Comparison of ENCODE assay signal across 11 cellular contexts in genomic region chr19:44752123-44752815, GRCh38. TPM values are rescaled to one million over a fixed set of nuclear protein-coding genes. Genes with fewer than 3 reads are reported as not detected.
A peak's percentile ranks its signal among the peaks of the same experiment; 100 is the strongest.
DNase-seq lines count a peak whose midpoint lies in the region; ATAC-seq, FAIRE-seq and TF ChIP-seq lines count a peak whose summit lies in the region.
"Had no signal": no experiment of that assay in that cellular context is flagged by ENCODE, and none has a peak within 500 bp of the region (broad histone marks: within the 10 kb centered on the region; RNA-seq: fewer than 3 reads in every experiment).

No MANE protein-coding gene starts in this region.

- H3K9me3 ChIP-seq in right cardiac atrium (ENCODE audit: control insufficient read depth, low read length) (no peaks in the 10 kb centered on the region), GM12878 (replicated peaks; ENCODE audit: control insufficient read depth, insufficient read depth, low read length) (no peaks in the 10 kb centered on the region), mucosa of stomach (ENCODE audit: control insufficient read depth, low read length) (no peaks in the 10 kb centered on the region)

- TF ChIP-seq RAD21 in GM12878 (IDR thresholded peaks at IDR 0.05; ENCODE audit: insufficient read depth, low read depth, low read length) = no peak

- TF ChIP-seq EP300 in GM12878 (IDR thresholded peaks at IDR 0.05; ENCODE audit: borderline replicate concordance in 1 of 2, control insufficient read depth in 1 of 2, low read depth in 2 of 2, low read length in 2 of 2) = no peak

- ATAC-seq in right cardiac atrium = no peak
- ATAC-seq in left cardiac atrium = no peak
- no peak for ATAC-seq in GM12878
- no peak for ATAC-seq in HG03039 (IDR thresholded peaks at IDR 0.05; ENCODE audit: unreplicated experiment)
- no peak for ATAC-seq in HG02885 (IDR thresholded peaks at IDR 0.05; ENCODE audit: poor library complexity, unreplicated experiment)

- POLR2A ChIA-PET in GM12878 (lab: Charles Lee) = interaction anchor here (0.6 to 3.8 kb wide), 10 partner anchors 9 to 30 kb away, joined by 3 to 32 read pairs (median 10); no protein-coding TSS in a partner anchor

- H3K27ac ChIP-seq in right cardiac atrium (ENCODE audit: low read length) (peak overlapping the region; percentile 34), GM12878 (ENCODE audit: control insufficient read depth, insufficient read depth) (peak overlapping the region; percentile 93)

- no peaks in the 10 kb centered on the region for H3K27me3 ChIP-seq in right cardiac atrium (ENCODE audit: control insufficient read depth, insufficient read depth)
- no peaks in the 10 kb centered on the region for H3K27me3 ChIP-seq in GM12878 (replicated peaks in 1 of 2; ENCODE audit: control insufficient read depth in 2 of 2, insufficient read depth in 2 of 2, low read length in 1 of 2)
- H3K27me3 ChIP-seq in mucosa of stomach (ENCODE audit: control insufficient read depth, insufficient read depth, low read length) = no peaks in the 10 kb centered on the region

- H4K20me1 ChIP-seq in GM12878 (ENCODE audit: control insufficient read depth, insufficient read depth) = no peaks in the 10 kb centered on the region

- H3K36me3 ChIP-seq in GM12878 (ENCODE audit: control insufficient read depth in 2 of 2, insufficient read depth in 2 of 2, low read length in 1 of 2) (peaks cover 0 to 4% of the 10 kb centered on the region in 2 experiments), mucosa of stomach (ENCODE audit: control insufficient read depth, insufficient read depth, low read length) (peaks cover 6% of the 10 kb centered on the region)

- H3K4me2 ChIP-seq in GM12878 (ENCODE audit: control insufficient read depth, insufficient read depth) = peak overlapping the region; percentile 97

- BruUV-seq in GM12878 (replicated peaks; lab: Mats Ljungman, UMichigan) = TSS peak; percentile 15

- H3K79me2 ChIP-seq in GM12878 (ENCODE audit: control insufficient read depth, insufficient read depth, low read length) = peaks cover 52% of the 10 kb centered on the region

- in situ Hi-C loops in GM12878 (cut with MboI) = no loop called here

- WGBS in right cardiac atrium = 66% methylated on average over 8 of the region's 8 CpGs
- 13% methylated on average over 8 of the region's 8 CpGs for WGBS in GM12878 (ENCODE audit: insufficient coverage, insufficient replicate concordance, low lambda C conversion rate, missing lambda C conversion rate)

- DNase-seq in right cardiac atrium (no peak), left cardiac atrium (no peak), GM12878 (ENCODE audit: low read depth, low spot score) (no peak), NCI-H510A (lab: John Stamatoyannopoulos, UW) (no peak)
- no peak for DNase-seq in stimulated activated CD4-positive, alpha-beta T cell treated with anti-CD3 and anti-CD28 coated beads, Interleukin-12 subunit alpha, Interleukin-12 subunit beta, amount 100 ng/mL, for 4 hours
- DNase-seq: DMS79 treated with DMSO at 0.1 percent for 48 hours had no signal

- peak overlapping the region; percentile 61 for H3K4me3 ChIP-seq in right cardiac atrium (ENCODE audit: low read length)
- H3K4me3 ChIP-seq in GM12878 = peak overlapping the region; percentile 98
- no peak overlapping the region for H3K4me3 ChIP-seq in mucosa of stomach (ENCODE audit: low read length)

- H3K4me1 ChIP-seq in right cardiac atrium (ENCODE audit: control insufficient read depth, insufficient read depth, low read length) (peaks cover 27% of the 10 kb centered on the region), GM12878 (ENCODE audit: control insufficient read depth, insufficient read depth, low read length) (peaks cover 34% of the 10 kb centered on the region), mucosa of stomach (ENCODE audit: control insufficient read depth, insufficient read depth, low read length) (peaks cover 80% of the 10 kb centered on the region)

- H2AFZ ChIP-seq in GM12878 (ENCODE audit: control insufficient read depth, low read depth, low read length) = no peak overlapping the region

- peak; percentile 44 for FAIRE-seq in GM12878 (lab: Jason Lieb, UNC)
- FAIRE-seq: endometrium had no signal

- RAD21 ChIA-PET in GM12878 (lab: Charles Lee; ENCODE audit: unreplicated experiment) = interaction anchor here (0.7 to 4.2 kb wide), 8 partner anchors 13 to 30 kb away, joined by 3 to 49 read pairs (median 20); no protein-coding TSS in a partner anchor

- CTCF ChIA-PET in GM12878 (lab: Yijun Ruan, JAX) = interaction anchor here (0.7 to 7.7 kb wide), 8 partner anchors 9 to 98 kb away, joined by 3 to 109 read pairs (median 4); no protein-coding TSS in a partner anchor

- intact Hi-C loops in right cardiac atrium (cut with DNase I) = no loop called here
- intact Hi-C loops in left cardiac atrium (cut with DNase I) = no loop called here
- intact Hi-C loops in GM12878 (cut with micrococcal nuclease; ENCODE audit: unreplicated experiment) = loop anchor here (2.0 kb wide), 1 partner anchor 15 kb away; no protein-coding TSS in a partner anchor

- peak overlapping the region; percentile 58 for H3K9ac ChIP-seq in GM12878 (ENCODE audit: control insufficient read depth, insufficient read depth, low read length)
- H3K9ac ChIP-seq in mucosa of stomach (ENCODE audit: low read length) = peak overlapping the region; percentile 4

- SMC1A ChIA-PET in GM12878 (lab: Charles Lee; ENCODE audit: uncharacterized antibody, unreplicated experiment) = interaction anchor here (0.6 to 7.7 kb wide), 9 partner anchors 9 to 448 kb away, joined by 3 to 115 read pairs (median 7); partner anchors contain the start of gene ZNF235

- TF ChIP-seq POLR2A in GM12878 (IDR thresholded peaks at IDR 0.05; ENCODE audit: low read depth, low read length) = no peak

- TF ChIP-seq CTCF in GM12878 (IDR thresholded peaks at IDR 0.05 in 2 of 3, conservative IDR thresholded peaks at IDR 0.05 in 1 of 3; ENCODE audit: control insufficient read depth in 2 of 3, extremely low read depth in 1 of 3, insufficient read depth in 1 of 3, low read depth in 3 of 3, low read length in 3 of 3) = no peak

RNA-seq across cellular contexts. Expression of gene BCL3, which starts 3.8 kb away (rescaled TPM):
- 10 to 100 TPM; 14.9 to 39.4 (median 17.9) TPM for total RNA-seq in right cardiac atrium
- polyA plus RNA-seq in right cardiac atrium = 25.8 TPM
- total RNA-seq in left cardiac atrium = 10 to 100 TPM; 22.6 to 65.0 TPM
- total RNA-seq in GM12878 (2013; cell fraction: nucleolus; rRNA removed) = 8.9 and 15.2 TPM in 2 replicates
- 5.2 and 6.5 TPM in 2 replicates for total RNA-seq in GM12878 (2014; rRNA removed)
- total RNA-seq in GM12878 (2014; rRNA removed; fragmentation: Illumina TruSeq; extraction: Trizol) = 1.7 and 2.0 TPM in 2 replicates
- total RNA-seq in GM12878 (2021) = 22.7 and 26.4 TPM in 2 replicates
- 5.6 TPM for polyA plus RNA-seq in GM12878 (2011; ENCODE audit: low read depth)
- 1.7 and 2.3 TPM in 2 replicates for polyA plus RNA-seq in GM12878 (2011; rRNA removed)
- 6.5 and 6.9 TPM in 2 replicates for polyA plus RNA-seq in GM12878 (2011; cell fraction: cytosol; rRNA removed)
- polyA plus RNA-seq in GM12878 (2011; cell fraction: nucleus; rRNA removed) = 33.6 and 46.6 TPM in 2 replicates
- 18.8 and 19.6 TPM in 2 replicates for polyA plus RNA-seq in GM12878 (2012)
- polyA plus RNA-seq in GM12878 (2014; fragmentation: Illumina TruSeq; extraction: Trizol) = 1.0 and 4.9 TPM in 2 replicates
- 1 to 10 TPM in 1 of 2 experiments, under 1 TPM in 1; 0.55 to 1.1 TPM for polyA plus RNA-seq in GM12878 (2014; fragmentation: Nextera tagmentation; extraction: Ambion mirVana)
- 19.2 and 25.5 TPM in 2 replicates for polyA plus RNA-seq in GM12878 (2014; rRNA removed)
- 10 to 100 TPM in 1 of 2 experiments, 1 to 10 TPM in 1; 2.3 to 17.6 TPM for polyA plus RNA-seq in GM12878 (2016; fragmentation: Nextera tagmentation; extraction: Ambion mirVana)
- 3.7 and 7.5 TPM in 2 replicates for polyA minus RNA-seq in GM12878 (2011; rRNA and poly(A)+ RNA removed)
- polyA minus RNA-seq in GM12878 (2011; cell fraction: cytosol; rRNA and poly(A)+ RNA removed) = 11.7 and 18.0 TPM in 2 replicates
- 6.0 and 10.0 TPM in 2 replicates for polyA minus RNA-seq in GM12878 (2011; cell fraction: nucleus; rRNA and poly(A)+ RNA removed)

RNA-seq across cellular contexts. Expression of gene CBLC, which starts 25.4 kb away (rescaled TPM):
- total RNA-seq in right cardiac atrium = not detected
- polyA plus RNA-seq in right cardiac atrium = not detected
- not detected for total RNA-seq in left cardiac atrium
- total RNA-seq in GM12878 (2013; cell fraction: nucleolus; rRNA removed) = not detected in 2 replicates
- total RNA-seq in GM12878 (2014; rRNA removed) = not detected in 2 replicates
- total RNA-seq in GM12878 (2014; rRNA removed; fragmentation: Illumina TruSeq; extraction: Trizol) = not detected in 2 replicates
- total RNA-seq in GM12878 (2021) = 0.19 TPM in 1 of 2 replicates, not detected in the other
- polyA plus RNA-seq in GM12878 (2011; ENCODE audit: low read depth) = not detected
- not detected in 2 replicates for polyA plus RNA-seq in GM12878 (2011; rRNA removed)
- not detected in 2 replicates for polyA plus RNA-seq in GM12878 (2011; cell fraction: cytosol; rRNA removed)
- not detected in 2 replicates for polyA plus RNA-seq in GM12878 (2011; cell fraction: nucleus; rRNA removed)
- polyA plus RNA-seq in GM12878 (2012) = not detected in 2 replicates
- polyA plus RNA-seq in GM12878 (2014; fragmentation: Illumina TruSeq; extraction: Trizol) = not detected in 2 replicates
- polyA plus RNA-seq in GM12878 (2014; fragmentation: Nextera tagmentation; extraction: Ambion mirVana) = not detected
- not detected in 2 replicates for polyA plus RNA-seq in GM12878 (2014; rRNA removed)
- polyA plus RNA-seq in GM12878 (2016; fragmentation: Nextera tagmentation; extraction: Ambion mirVana) = not detected
- polyA minus RNA-seq in GM12878 (2011; rRNA and poly(A)+ RNA removed) = not detected in 2 replicates
- not detected in 2 replicates for polyA minus RNA-seq in GM12878 (2011; cell fraction: cytosol; rRNA and poly(A)+ RNA removed)
- not detected in 2 replicates for polyA minus RNA-seq in GM12878 (2011; cell fraction: nucleus; rRNA and poly(A)+ RNA removed)
- total RNA-seq: NCI-H460 had no signal

RNA-seq across cellular contexts. Expression of gene CEACAM16, which starts 53.3 kb away (rescaled TPM):
- not detected for total RNA-seq in right cardiac atrium
- polyA plus RNA-seq in right cardiac atrium = not detected
- total RNA-seq in left cardiac atrium = not detected
- total RNA-seq in GM12878 (2013; cell fraction: nucleolus; rRNA removed) = not detected in 2 replicates
- total RNA-seq in GM12878 (2014; rRNA removed) = not detected in 2 replicates
- not detected in 2 replicates for total RNA-seq in GM12878 (2014; rRNA removed; fragmentation: Illumina TruSeq; extraction: Trizol)
- not detected in 2 replicates for total RNA-seq in GM12878 (2021)
- not detected for polyA plus RNA-seq in GM12878 (2011; ENCODE audit: low read depth)
- not detected in 2 replicates for polyA plus RNA-seq in GM12878 (2011; rRNA removed)
- not detected in 2 replicates for polyA plus RNA-seq in GM12878 (2011; cell fraction: cytosol; rRNA removed)
- polyA plus RNA-seq in GM12878 (2011; cell fraction: nucleus; rRNA removed) = not detected in 2 replicates
- polyA plus RNA-seq in GM12878 (2012) = not detected in 2 replicates
- polyA plus RNA-seq in GM12878 (2014; fragmentation: Illumina TruSeq; extraction: Trizol) = not detected in 2 replicates
- not detected for polyA plus RNA-seq in GM12878 (2014; fragmentation: Nextera tagmentation; extraction: Ambion mirVana)
- polyA plus RNA-seq in GM12878 (2014; rRNA removed) = not detected in 2 replicates
- not detected for polyA plus RNA-seq in GM12878 (2016; fragmentation: Nextera tagmentation; extraction: Ambion mirVana)
- polyA minus RNA-seq in GM12878 (2011; rRNA and poly(A)+ RNA removed) = not detected in 2 replicates
- not detected in 2 replicates for polyA minus RNA-seq in GM12878 (2011; cell fraction: cytosol; rRNA and poly(A)+ RNA removed)
- polyA minus RNA-seq in GM12878 (2011; cell fraction: nucleus; rRNA and poly(A)+ RNA removed) = not detected in 2 replicates
- total RNA-seq: NCI-H460 had no signal

RNA-seq across cellular contexts. Expression of gene BCAM, which starts 56.6 kb away (rescaled TPM):
- total RNA-seq in right cardiac atrium (100 to 1,000 TPM in 1 of 4 donors, 10 to 100 TPM in 3; 69.9 to 130 (median 80.1) TPM), left cardiac atrium (10 to 100 TPM; 76.4 to 76.9 TPM), GM12878 (2014; rRNA removed) (not detected in 2 replicates), GM12878 (2014; rRNA removed; fragmentation: Illumina TruSeq; extraction: Trizol) (not detected in 2 replicates), GM12878 (2021) (0.29 and 0.64 TPM in 2 replicates)
- polyA plus RNA-seq in right cardiac atrium (107 TPM), GM12878 (2011; rRNA removed) (not detected in 2 replicates), GM12878 (2014; fragmentation: Illumina TruSeq; extraction: Trizol) (not detected in 2 replicates), GM12878 (2014; fragmentation: Nextera tagmentation; extraction: Ambion mirVana) (not detected), GM12878 (2014; rRNA removed) (not detected in 2 replicates), GM12878 (2016; fragmentation: Nextera tagmentation; extraction: Ambion mirVana) (under 1 TPM in 1 of 2 experiments, not detected in 1; 0.10 TPM)
- not detected in 2 replicates for total RNA-seq in GM12878 (2013; cell fraction: nucleolus; rRNA removed)
- not detected for polyA plus RNA-seq in GM12878 (2011; ENCODE audit: low read depth)
- polyA plus RNA-seq in GM12878 (2011; cell fraction: cytosol; rRNA removed) = not detected in 2 replicates
- 0.12 TPM in 1 of 2 replicates, not detected in the other for polyA plus RNA-seq in GM12878 (2011; cell fraction: nucleus; rRNA removed)
- not detected in 2 replicates for polyA plus RNA-seq in GM12878 (2012)
- not detected in 2 replicates for polyA minus RNA-seq in GM12878 (2011; rRNA and poly(A)+ RNA removed)
- not detected in 2 replicates for polyA minus RNA-seq in GM12878 (2011; cell fraction: cytosol; rRNA and poly(A)+ RNA removed)
- not detected in 2 replicates for polyA minus RNA-seq in GM12878 (2011; cell fraction: nucleus; rRNA and poly(A)+ RNA removed)
